ENCODE assay signal across 33 cellular contexts in genomic region chr11:85912414-85912813, GRCh38. TPM values are rescaled to one million over a fixed set of nuclear protein-coding genes. Genes with fewer than 3 reads are reported as not detected.
"Had no signal": no experiment of that assay in that cellular context is flagged by ENCODE, and none has a peak within 500 bp of the region (broad histone marks: within the 10 kb centered on the region; RNA-seq: fewer than 3 reads in every experiment).

No MANE protein-coding gene starts in this region.

- H3K36me3 ChIP-seq: adrenal gland, breast epithelium had no signal

- H3K27ac Mint-ChIP-seq: activated CD4-positive, alpha-beta T cell treated with anti-CD3 and anti-CD28 coated beads, Interleukin-2, amount 10 ng/mL, durations not matched to agents 7 days and 5 days; activated CD8-positive, alpha-beta T cell treated with anti-CD3 and anti-CD28 coated beads, Interleukin-2, amount 10 ng/mL, durations not matched to agents 7 days and 5 days; activated naive CD4-positive, alpha-beta T cell treated with anti-CD3 and anti-CD28 coated beads for 36 hours; activated naive CD4-positive, alpha-beta T cell treated with anti-CD3 and anti-CD28 coated beads, Interleukin-2, amount 50 U/mL, for 72 hours; activated T-cell treated with anti-CD3 and anti-CD28 coated beads, Interleukin-2, amount 50 U/mL, for 24 hours; activated T-helper 2 cell treated with anti-CD3 and anti-CD28 coated beads, Interferon-gamma antibody, Interleukin-2, Interleukin-4, amounts not matched to agents 10 μg/mL and 5 μg/mL and 100 μg/mL, durations not matched to agents 14 hours and 24 hours and 36 hours had no signal

- H3K27ac ChIP-seq: adrenal gland, body of pancreas, breast epithelium, PC-9, RWPE1, VCaP had no signal

- DNase-seq: activated CD4-positive, alpha-beta T cell treated with anti-CD3 and anti-CD28 coated beads, Interleukin-2, amount 10 ng/mL, durations not matched to agents 7 days and 5 days; activated CD4-positive, alpha-beta T cell treated with anti-CD3 and anti-CD28 coated beads, Interleukin-2, amount 50 U/mL, for 48 hours; activated CD8-positive, alpha-beta T cell treated with anti-CD3 and anti-CD28 coated beads, Interleukin-2, amount 10 ng/mL, durations not matched to agents 7 days and 5 days; activated gamma-delta T cell; activated naive CD4-positive, alpha-beta T cell treated with anti-CD3 and anti-CD28 coated beads for 36 hours; activated T-cell treated with anti-CD3 and anti-CD28 coated beads, Interleukin-2, amount 50 U/mL, for 24 hours; adrenal gland; body of pancreas; NCI-H1092 treated with DMSO at 0.1 percent for 48 hours; NCI-H1436; NCI-H187; NCI-H2029 treated with DMSO at 0.1 percent for 48 hours; NCI-H2171 treated with DMSO at 0.1 percent for 48 hours; NCI-H2227 treated with DMSO at 0.1 percent for 48 hours; NCI-H446; NCI-H510A treated with DMSO at 0.1 percent for 48 hours; NCI-H526 treated with DMSO at 0.1 percent for 48 hours; NK-92 treated with Interleukin-12 subunit alpha and Interleukin-12 subunit beta, amount 100 ng/mL, for 24 hours; PC-9; SW 1271; T-helper 1 cell; T-helper 2 cell; T-helper 9 cell had no signal

- H2AFZ ChIP-seq: PC-9 had no signal

- H3K4me1 Mint-ChIP-seq: activated CD4-positive, alpha-beta T cell treated with anti-CD3 and anti-CD28 coated beads, Interleukin-2, amount 10 ng/mL, durations not matched to agents 7 days and 5 days had no signal

- H3K27me3 ChIP-seq: adrenal gland, body of pancreas, breast epithelium had no signal

- H3K9me3 ChIP-seq: adrenal gland, body of pancreas, breast epithelium had no signal

- ATAC-seq: activated CD8-positive, alpha-beta T cell treated with anti-CD3 and anti-CD28 coated beads, Interleukin-2, amount 10 ng/mL, durations not matched to agents 7 days and 5 days; activated naive CD4-positive, alpha-beta T cell treated with anti-CD3 and anti-CD28 coated beads, Interleukin-2, amount 50 U/mL, for 72 hours; body of pancreas; Right ventricle myocardium inferior had no signal

- H3K36me3 Mint-ChIP-seq: activated naive CD4-positive, alpha-beta T cell treated with anti-CD3 and anti-CD28 coated beads, Interleukin-2, amount 50 U/mL, for 72 hours had no signal

- H3K9me3 Mint-ChIP-seq: activated naive CD4-positive, alpha-beta T cell treated with anti-CD3 and anti-CD28 coated beads for 36 hours; activated T-cell treated with anti-CD3 and anti-CD28 coated beads, Interleukin-2, amount 50 U/mL, for 24 hours had no signal

- H3K4me3 Mint-ChIP-seq: activated CD4-positive, alpha-beta T cell treated with anti-CD3 and anti-CD28 coated beads, Interleukin-2, amount 10 ng/mL, durations not matched to agents 7 days and 5 days; activated CD8-positive, alpha-beta T cell treated with anti-CD3 and anti-CD28 coated beads, Interleukin-2, amount 10 ng/mL, durations not matched to agents 7 days and 5 days; activated naive CD4-positive, alpha-beta T cell treated with anti-CD3 and anti-CD28 coated beads for 36 hours; activated T-cell treated with anti-CD3 and anti-CD28 coated beads, Interleukin-2, amount 50 U/mL, for 24 hours had no signal

- H3K4me1 ChIP-seq: adrenal gland, body of pancreas, breast epithelium had no signal

- H3K4me3 ChIP-seq: adrenal gland, body of pancreas, breast epithelium, PC-9 had no signal

- H3K4me2 ChIP-seq: PC-9 had no signal

- FAIRE-seq: astrocyte, RCC 7860 had no signal

- H3K27me3 Mint-ChIP-seq: activated T-cell treated with anti-CD3 and anti-CD28 coated beads, Interleukin-2, amount 50 U/mL, for 24 hours had no signal

RNA-seq across cellular contexts. Expression of gene CCDC83, which starts 57.2 kb away (rescaled TPM):
- total RNA-seq: activated CD4-positive, alpha-beta T cell treated with anti-CD3 and anti-CD28 coated beads, Interleukin-2, amount 10 ng/mL, durations not matched to agents 7 days and 5 days; activated CD8-positive, alpha-beta T cell treated with anti-CD3 and anti-CD28 coated beads, Interleukin-2, amount 10 ng/mL, durations not matched to agents 7 days and 5 days; activated naive CD4-positive, alpha-beta T cell treated with anti-CD3 and anti-CD28 coated beads for 36 hours; activated T-helper 2 cell treated with anti-CD3 and anti-CD28 coated beads, Interferon-gamma antibody, Interleukin-2, Interleukin-4, amounts not matched to agents 10 μg/mL and 5 μg/mL and 100 μg/mL, durations not matched to agents 14 hours and 24 hours and 36 hours; adrenal gland; astrocyte; body of pancreas; cardiac septum; OCI-LY7; PC-9; Right ventricle myocardium inferior had no signal
- polyA plus RNA-seq: adrenal gland had no signal
